ENCODE assay signal across 18 cellular contexts in the genomic region with DNA sequence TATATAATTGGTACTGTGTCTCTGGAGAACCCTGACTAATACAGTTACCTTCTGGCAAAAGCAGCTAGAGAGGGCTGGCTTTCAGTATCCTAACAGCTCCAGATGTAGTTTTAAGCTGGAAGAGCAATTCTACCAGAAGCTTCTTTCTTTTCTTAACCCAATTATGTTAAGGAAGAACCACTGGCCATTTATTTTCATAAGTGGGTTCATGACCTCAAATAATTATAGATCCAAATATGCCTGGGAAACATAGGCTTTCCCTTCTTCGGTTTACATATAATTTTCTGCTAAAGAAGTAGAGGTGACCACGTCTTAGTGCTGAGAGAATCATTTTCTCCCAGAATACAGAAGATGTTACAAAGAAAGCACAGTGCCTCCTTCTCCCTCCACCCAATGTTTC.
A peak's percentile ranks its signal among the peaks of the same experiment; 100 is the strongest.
DNase-seq lines count a peak whose midpoint lies in the region; ATAC-seq, FAIRE-seq and TF ChIP-seq lines count a peak whose summit lies in the region.
"Had no signal": no experiment of that assay in that cellular context is flagged by ENCODE, and none has a peak within 500 bp of the region (broad histone marks: within the 10 kb centered on the region; RNA-seq: fewer than 3 reads in every experiment).

No MANE protein-coding gene starts in this region.

- 0 out of 2 replicates have a peak, but pooled peaks cover 4% of the 10 kb centered on the region for H3K9me2 ChIP-seq in SK-N-SH

- H3K4me1 ChIP-seq in SK-N-SH (ENCODE audit: control insufficient read depth in 1 of 2, insufficient read depth in 2 of 2, low read depth in 1 of 2, low read length in 1 of 2), result peaks cover 0 to 3% of the 10 kb centered on the region in 2 experiments; a peak in 1 of 4 replicates
- H3K4me1 ChIP-seq in astrocyte (ENCODE audit: insufficient read depth, low read length), result peaks cover 4% of the 10 kb centered on the region
- H3K4me1 ChIP-seq in smooth muscle cell (ENCODE audit: low read depth), result peaks cover 2% of the 10 kb centered on the region

- H3F3A ChIP-seq in SK-N-SH (replicated peaks; ENCODE audit: insufficient read depth) (no peaks in the 10 kb centered on the region), smooth muscle cell (ENCODE audit: low read depth) (peaks cover 4% of the 10 kb centered on the region)

- DNase-seq in SK-N-SH (no peak), OCI-M1 (lab: John Stamatoyannopoulos, UW) (peak; percentile 49), astrocyte (ENCODE audit: low read depth) (no peak), smooth muscle cell (lab: John Stamatoyannopoulos, UW; ENCODE audit: unreplicated experiment) (no peak), nucleus accumbens (lab: John Stamatoyannopoulos, UW) (no peak), ecto neural progenitor cell (ENCODE audit: low spot score) (no peak)
- DNase-seq: C1 segment of cervical spinal cord; CD8-positive, alpha-beta memory T cell; DMS53; Kasumi-1; MG63; NCI-H1105 had no signal

- H3K4me3 Mint-ChIP-seq in astrocyte (ENCODE audit: unreplicated experiment), result no peak overlapping the region
- H3K4me3 Mint-ChIP-seq: CD8-positive, alpha-beta memory T cell; IgD-negative memory B cell had no signal

- peaks cover 18% of the 10 kb centered on the region for H3K4me1 Mint-ChIP-seq in astrocyte (ENCODE audit: low read depth, unreplicated experiment)
- H3K4me1 Mint-ChIP-seq: CD8-positive, alpha-beta memory T cell; IgD-negative memory B cell had no signal

- H3K27ac ChIP-seq in SK-N-SH (ENCODE audit: low read depth in 2 of 2, low read length in 1 of 2), result no peak overlapping the region
- H3K27ac ChIP-seq in astrocyte (ENCODE audit: low read depth, low read length), result peak overlapping the region; percentile 18
- H3K27ac ChIP-seq in smooth muscle cell (ENCODE audit: low read depth), result peak overlapping the region; percentile 75

- no peaks in the 10 kb centered on the region for H3K27me3 Mint-ChIP-seq in astrocyte (ENCODE audit: low read depth, unreplicated experiment)

- no peak for TF ChIP-seq RAD21 in SK-N-SH (IDR thresholded peaks at IDR 0.05; ENCODE audit: low read length)

- no peak for TF ChIP-seq EP300 in SK-N-SH (IDR thresholded peaks at IDR 0.05; ENCODE audit: borderline replicate concordance in 1 of 2, low read depth in 1 of 2, low read length in 1 of 2)

- peaks cover 3% of the 10 kb centered on the region for H3K9me3 Mint-ChIP-seq in astrocyte (ENCODE audit: unreplicated experiment)
- H3K9me3 Mint-ChIP-seq: IgD-negative memory B cell had no signal

- H3K36me3 Mint-ChIP-seq in astrocyte (ENCODE audit: low read depth, unreplicated experiment), result no peaks in the 10 kb centered on the region
- H3K36me3 Mint-ChIP-seq: CD8-positive, alpha-beta memory T cell; IgD-negative memory B cell had no signal

- CTCF ChIA-PET in SK-N-SH (lab: Yijun Ruan, JAX), result no interaction called here

- no peak overlapping the region for H3K4me3 ChIP-seq in SK-N-SH (ENCODE audit: low read depth in 2 of 2, low read length in 1 of 2)
- no peak overlapping the region for H3K4me3 ChIP-seq in astrocyte (ENCODE audit: insufficient read depth, low read depth, low read length)
- no peak overlapping the region for H3K4me3 ChIP-seq in smooth muscle cell
- H3K4me3 ChIP-seq: MG63, SJSA1 had no signal

- H3K9me3 ChIP-seq in SK-N-SH, result peaks cover 6% of the 10 kb centered on the region; the same call in 1 of the 2 replicates
- H3K9me3 ChIP-seq in astrocyte (ENCODE audit: insufficient read depth, low read depth, low read length), result no peaks in the 10 kb centered on the region
- no peaks in the 10 kb centered on the region for H3K9me3 ChIP-seq in smooth muscle cell (replicated peaks; ENCODE audit: low read depth)
- H3K9me3 ChIP-seq: MG63, SJSA1 had no signal

- no peak for TF ChIP-seq CTCF in SK-N-SH (IDR thresholded peaks at IDR 0.05)
- no peak for TF ChIP-seq CTCF in astrocyte (IDR thresholded peaks at IDR 0.05; ENCODE audit: insufficient read depth, low read depth, low read length)
- TF ChIP-seq CTCF in smooth muscle cell (IDR thresholded peaks at IDR 0.05; ENCODE audit: borderline replicate concordance, insufficient read depth, poor library complexity, severe bottlenecking), result no peak

- FAIRE-seq in astrocyte (lab: Jason Lieb, UNC), result no peak
- FAIRE-seq: A204.1, GM12892 had no signal

- peak overlapping the region; percentile 23; the same call in 1 of the 2 replicates for H2AFZ ChIP-seq in SK-N-SH (ENCODE audit: low read depth)
- H2AFZ ChIP-seq in astrocyte (ENCODE audit: low read depth, low read length), result no peak overlapping the region
- no peak overlapping the region for H2AFZ ChIP-seq in smooth muscle cell (ENCODE audit: low read depth)

- ATAC-seq in SK-N-SH treated with all-trans-retinoic acid at 6 μM for 48 hours, result no peak
- ATAC-seq in HG03571 (IDR thresholded peaks at IDR 0.05; ENCODE audit: unreplicated experiment), result no peak

- 58% methylated on average over 2 of the region's 2 CpGs for whole genome bisulfite sequencing in SK-N-SH (ENCODE audit: low lambda C conversion rate)
- 96% methylated on average over 2 of the region's 2 CpGs for WGBS in smooth muscle cell (ENCODE audit: low lambda C conversion rate)

- peak overlapping the region; percentile 96 for H3K27ac Mint-ChIP-seq in astrocyte (ENCODE audit: unreplicated experiment)
- H3K27ac Mint-ChIP-seq: CD8-positive, alpha-beta memory T cell; IgD-negative memory B cell had no signal

- POLR2A ChIA-PET in SK-N-SH (lab: Yijun Ruan, JAX), result no interaction called here

- H3K79me2 ChIP-seq in SK-N-SH (ENCODE audit: insufficient read depth) (no peaks in the 10 kb centered on the region), astrocyte (ENCODE audit: insufficient read depth, low read length) (no peaks in the 10 kb centered on the region), smooth muscle cell (ENCODE audit: low read depth) (no peaks in the 10 kb centered on the region)

- H3K4me2 ChIP-seq in SK-N-SH (no peak overlapping the region), astrocyte (ENCODE audit: low read length) (no peak overlapping the region), smooth muscle cell (peak overlapping the region; percentile 9)

- H3K36me3 ChIP-seq in SK-N-SH (replicated peaks in 1 of 2; ENCODE audit: control insufficient read depth in 1 of 2, insufficient read depth in 2 of 2, low read length in 1 of 2), result peaks cover 0 to 5% of the 10 kb centered on the region in 2 experiments
- H3K36me3 ChIP-seq in astrocyte (ENCODE audit: insufficient read depth, low read length), result no peaks in the 10 kb centered on the region
- no peaks in the 10 kb centered on the region for H3K36me3 ChIP-seq in smooth muscle cell (ENCODE audit: low read depth)
- H3K36me3 ChIP-seq: MG63, SJSA1 had no signal

- H3K9ac ChIP-seq in SK-N-SH (no peak overlapping the region), astrocyte (ENCODE audit: low read length) (no peak overlapping the region), smooth muscle cell (ENCODE audit: low read depth) (no peak overlapping the region)

- H4K20me1 ChIP-seq in SK-N-SH (ENCODE audit: insufficient read depth) (no peaks in the 10 kb centered on the region), astrocyte (ENCODE audit: insufficient read depth, low read length) (no peaks in the 10 kb centered on the region), smooth muscle cell (ENCODE audit: low read depth) (no peaks in the 10 kb centered on the region)

- H3K27me3 ChIP-seq in SK-N-SH (ENCODE audit: insufficient read depth) (no peaks in the 10 kb centered on the region), astrocyte (ENCODE audit: insufficient read depth, low read length) (no peaks in the 10 kb centered on the region), smooth muscle cell (ENCODE audit: low read depth) (no peaks in the 10 kb centered on the region)
- H3K27me3 ChIP-seq: MG63, SJSA1 had no signal

TF ChIP-seq in SK-N-SH, 30 proteins besides CTCF, POLR2A, EP300 and RAD21 (continues in another document):
- TF ChIP-seq NFIC (IDR thresholded peaks at IDR 0.05; ENCODE audit: borderline replicate concordance) (no peak), POLR2AphosphoS5 (IDR thresholded peaks at IDR 0.05; ENCODE audit: low read depth, low read length) (no peak), TCF12 (IDR thresholded peaks at IDR 0.05) (no peak), RCOR1 (IDR thresholded peaks at IDR 0.05; ENCODE audit: low read length) (no peak), JUND (IDR thresholded peaks at IDR 0.05) (no peak), NRF1 (IDR thresholded peaks at IDR 0.05; ENCODE audit: low read depth, low read length) (no peak), MEF2A (IDR thresholded peaks at IDR 0.05; ENCODE audit: borderline replicate concordance, low read depth) (no peak), FOXM1 (IDR thresholded peaks at IDR 0.05; ENCODE audit: low read depth) (no peak)
- TF ChIP-seq, protein P1, sequence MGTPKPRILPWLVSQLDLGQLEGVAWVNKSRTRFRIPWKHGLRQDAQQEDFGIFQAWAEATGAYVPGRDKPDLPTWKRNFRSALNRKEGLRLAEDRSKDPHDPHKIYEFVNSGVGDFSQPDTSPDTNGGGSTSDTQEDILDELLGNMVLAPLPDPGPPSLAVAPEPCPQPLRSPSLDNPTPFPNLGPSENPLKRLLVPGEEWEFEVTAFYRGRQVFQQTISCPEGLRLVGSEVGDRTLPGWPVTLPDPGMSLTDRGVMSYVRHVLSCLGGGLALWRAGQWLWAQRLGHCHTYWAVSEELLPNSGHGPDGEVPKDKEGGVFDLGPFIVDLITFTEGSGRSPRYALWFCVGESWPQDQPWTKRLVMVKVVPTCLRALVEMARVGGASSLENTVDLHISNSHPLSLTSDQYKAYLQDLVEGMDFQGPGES (IDR thresholded peaks at IDR 0.05; ENCODE audit: low read depth, low read length), result no peak

TF ChIP-seq in SK-N-SH treated with all-trans-retinoic acid at 6 μM for 48 hours, 23 proteins besides CTCF, POLR2A, EP300 and RAD21:
- TF ChIP-seq PPARA (CRISPR knock-in tag; IDR thresholded peaks at IDR 0.05; ENCODE audit: borderline replicate concordance), result no peak
- TF ChIP-seq ARNTL (CRISPR knock-in tag; IDR thresholded peaks at IDR 0.05; ENCODE audit: borderline replicate concordance, low read depth), result no peak
- TF ChIP-seq, protein P2, sequence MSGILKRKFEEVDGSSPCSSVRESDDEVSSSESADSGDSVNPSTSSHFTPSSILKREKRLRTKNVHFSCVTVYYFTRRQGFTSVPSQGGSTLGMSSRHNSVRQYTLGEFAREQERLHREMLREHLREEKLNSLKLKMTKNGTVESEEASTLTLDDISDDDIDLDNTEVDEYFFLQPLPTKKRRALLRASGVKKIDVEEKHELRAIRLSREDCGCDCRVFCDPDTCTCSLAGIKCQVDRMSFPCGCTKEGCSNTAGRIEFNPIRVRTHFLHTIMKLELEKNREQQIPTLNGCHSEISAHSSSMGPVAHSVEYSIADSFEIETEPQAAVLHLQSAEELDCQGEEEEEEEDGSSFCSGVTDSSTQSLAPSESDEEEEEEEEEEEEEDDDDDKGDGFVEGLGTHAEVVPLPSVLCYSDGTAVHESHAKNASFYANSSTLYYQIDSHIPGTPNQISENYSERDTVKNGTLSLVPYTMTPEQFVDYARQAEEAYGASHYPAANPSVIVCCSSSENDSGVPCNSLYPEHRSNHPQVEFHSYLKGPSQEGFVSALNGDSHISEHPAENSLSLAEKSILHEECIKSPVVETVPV (CRISPR knock-in tag; IDR thresholded peaks at IDR 0.05), result no peak
- TF ChIP-seq ESRRG (CRISPR knock-in tag; IDR thresholded peaks at IDR 0.05), result no peak
TF ChIP-seq in SK-N-SH treated with all-trans-retinoic acid at 6 μM for 48 hours: peak in this region for 0.

Comparison
In these comparisons a context has a peak if more than half of its experiments do, and no peak if none do; other contexts are left out.
1. H3K27ac ChIP-seq: peak in astrocyte (single experiment) and smooth muscle cell (single experiment); none in SK-N-SH (0 of 2).